In genomic region chr5:139073956-139074355, GRCh38 we compare ENCODE assay signal across 3 cellular contexts.
DNase-seq lines count a peak whose midpoint lies in the region; ATAC-seq, FAIRE-seq and TF ChIP-seq lines count a peak whose summit lies in the region.
"Not testable (repeated sequence)": the region's sequence is repeated elsewhere in the genome, so short reads cannot be mapped to it uniquely, and the experiment has no call there.

No MANE protein-coding gene starts in this region.

- not testable (repeated sequence) for H3K4me3 ChIP-seq in HepG2 (replicated peaks in 1 of 3; ENCODE audit: insufficient read depth in 1 of 3, low read depth in 2 of 3, low read length in 3 of 3); small intestine (ENCODE audit: low read depth in 1 of 2, low read length in 2 of 2)

- not testable (repeated sequence) for H3K9me3 ChIP-seq in HepG2 (ENCODE audit: low read length); small intestine (ENCODE audit: control insufficient read depth, low read depth)

- not testable (repeated sequence) for H2AFZ ChIP-seq in HepG2 (ENCODE audit: low read length)

- not testable (repeated sequence) for TF ChIP-seq RAD21 in HepG2 (CRISPR knock-in tag; IDR thresholded peaks at IDR 0.05)

- not testable (repeated sequence) for TF ChIP-seq CTCF in HepG2 (CRISPR knock-in tag; IDR thresholded peaks at IDR 0.05)

- CTCF ChIA-PET in HepG2 (lab: Yijun Ruan, JAX; ENCODE audit: low intra/inter-chr PET ratio, low total read pairs): not testable (repeated sequence)

- not testable (repeated sequence) for H4K20me1 ChIP-seq in HepG2 (ENCODE audit: insufficient read depth, low read length)

- H3K9ac ChIP-seq in HepG2 (ENCODE audit: insufficient read depth, low read depth, low read length): not testable (repeated sequence)

- in situ Hi-C loops in HepG2 (cut with HindIII; ENCODE audit: extremely low pct_ligation_motif_present, low pct_unique_long_range_greater_than_20kb): not testable (repeated sequence)

- TF ChIP-seq EP300 in HepG2 (IDR thresholded peaks at IDR 0.05; ENCODE audit: low read depth in 2 of 2, low read length in 2 of 2); HepG2 (CRISPR knock-in tag; IDR thresholded peaks at IDR 0.05; ENCODE audit: borderline replicate concordance): not testable (repeated sequence)

- H3K27me3 ChIP-seq in HepG2 (ENCODE audit: control insufficient read depth in 1 of 2, insufficient read depth in 2 of 2, low read length in 2 of 2); small intestine (ENCODE audit: control insufficient read depth in 2 of 2, insufficient read depth in 2 of 2, low read length in 2 of 2): not testable (repeated sequence)

- H3K4me2 ChIP-seq in HepG2 (ENCODE audit: low read depth, low read length): not testable (repeated sequence)

- H3K79me2 ChIP-seq in HepG2 (ENCODE audit: insufficient read depth, low read length): not testable (repeated sequence)

- H3K27ac ChIP-seq in HepG2 (ENCODE audit: extremely low read length, insufficient read depth, low read length); small intestine (ENCODE audit: low read depth in 1 of 2, low read length in 1 of 2): not testable (repeated sequence)

- not testable (repeated sequence) for BruUV-seq in HepG2 (replicated peaks; lab: Mats Ljungman, UMichigan)

- POLR2A ChIA-PET in HepG2 (lab: Yijun Ruan, JAX): not testable (repeated sequence)

- peaks cover 35% of the 10 kb centered on the region for H3K4me1 ChIP-seq in HepG2 (ENCODE audit: insufficient read depth, low read length)
- not testable (repeated sequence) for H3K4me1 ChIP-seq in small intestine (ENCODE audit: control insufficient read depth in 2 of 2, insufficient read depth in 1 of 2, low read depth in 1 of 2, low read length in 1 of 2)

- peak; percentile 19 for DNase-seq in ecto neural progenitor cell (ENCODE audit: low spot score)
- peak; percentile 67 for DNase-seq in HepG2 (ENCODE audit: low spot score)
- peak; percentile 15 for DNase-seq in small intestine

- WGBS in HepG2 (ENCODE audit: low lambda C conversion rate): 17% methylated on average over 2 of the region's 2 CpGs
- 75 to 88% (median 84%) methylated on average over 2 of the region's 2 CpGs for WGBS in small intestine, 3 donors

- not testable (repeated sequence) for H3K36me3 ChIP-seq in HepG2 (replicated peaks in 1 of 2; ENCODE audit: control insufficient read depth in 1 of 2, insufficient read depth in 2 of 2, low read length in 2 of 2); small intestine (ENCODE audit: control insufficient read depth in 2 of 2, insufficient read depth in 2 of 2, low read length in 2 of 2)

- intact Hi-C loops in HepG2 (cut with micrococcal nuclease; ENCODE audit: unreplicated experiment): not testable (repeated sequence)

- not testable (repeated sequence) for FAIRE-seq in HepG2 (lab: Jason Lieb, UNC); small intestine (lab: Jason Lieb, UNC)

- not testable (repeated sequence) for TF ChIP-seq POLR2A in HepG2 (IDR thresholded peaks at IDR 0.05; ENCODE audit: insufficient read depth in 1 of 2, low read depth in 2 of 2, low read length in 2 of 2)

- peak; percentile 59 for ATAC-seq in HepG2

TF ChIP-seq in HepG2, 621 proteins besides CTCF, POLR2A, EP300 and RAD21 (continues in another document):
- TF ChIP-seq HMG20B (CRISPR knock-in tag; conservative IDR thresholded peaks at IDR 0.05): 0 out of 2 replicates have a peak, but pooled peaks have one; percentile 38
- TF ChIP-seq GFI1 (CRISPR knock-in tag; IDR thresholded peaks at IDR 0.05; ENCODE audit: borderline replicate concordance): peak; percentile 88
- TF ChIP-seq BCL6 (CRISPR knock-in tag; IDR thresholded peaks at IDR 0.05): peak; percentile 11; the same call in 1 of the 2 replicates
- TF ChIP-seq SOX13 (IDR thresholded peaks at IDR 0.05): not testable (repeated sequence)
- 0 out of 4 replicates have a peak, but pooled peaks of 1 of the 2 experiments have one; percentile 13 for TF ChIP-seq SOX13 (CRISPR knock-in tag; conservative IDR thresholded peaks at IDR 0.05 in 1 of 2, IDR thresholded peaks at IDR 0.05 in 1 of 2)
- peak; percentile 24; the same call in 1 of the 2 replicates for TF ChIP-seq SALL1 (CRISPR knock-in tag; IDR thresholded peaks at IDR 0.05)
- TF ChIP-seq TEAD3 (CRISPR knock-in tag; optimal IDR thresholded peaks at IDR 0.05; ENCODE audit: borderline replicate concordance): peak; percentile 93
- TF ChIP-seq ZNF770 (CRISPR knock-in tag; IDR thresholded peaks at IDR 0.05): peak; percentile 96
- TF ChIP-seq RCOR2 (CRISPR knock-in tag; IDR thresholded peaks at IDR 0.05): peak; percentile 63; the same call in 1 of the 2 replicates
- peak; percentile 83 for TF ChIP-seq HNF4A (CRISPR knock-in tag; IDR thresholded peaks at IDR 0.05)
- 0 out of 2 replicates have a peak, but pooled peaks have one; percentile 20 for TF ChIP-seq MIXL1 (CRISPR knock-in tag; IDR thresholded peaks at IDR 0.05)
- peak; percentile 50; the same call in 1 of the 2 replicates for TF ChIP-seq RARA (CRISPR knock-in tag; IDR thresholded peaks at IDR 0.05)
- TF ChIP-seq FOSL2 (CRISPR knock-in tag; IDR thresholded peaks at IDR 0.05): 0 out of 2 replicates have a peak, but pooled peaks have one; percentile 28
- peak; percentile 21; the same call in 1 of the 2 replicates for TF ChIP-seq CEBPB (IDR thresholded peaks at IDR 0.05; ENCODE audit: borderline replicate concordance, low read depth, low read length)
- TF ChIP-seq NCOA2 (CRISPR knock-in tag; IDR thresholded peaks at IDR 0.05): 0 out of 2 replicates have a peak, but pooled peaks have one; percentile 43
- TF ChIP-seq ARID5B (CRISPR knock-in tag; IDR thresholded peaks at IDR 0.05): peak; percentile 31; the same call in 1 of the 2 replicates

Comparison
In these comparisons a context has a peak if more than half of its experiments do, and no peak if none do; other contexts are left out.
1. DNase-seq: peak in every context shown above with its lines; median percentile 67 in HepG2; 19 in ecto neural progenitor cell; 15 in small intestine.